Comparison of ENCODE assay signal across 9 cellular contexts in the genomic region with DNA sequence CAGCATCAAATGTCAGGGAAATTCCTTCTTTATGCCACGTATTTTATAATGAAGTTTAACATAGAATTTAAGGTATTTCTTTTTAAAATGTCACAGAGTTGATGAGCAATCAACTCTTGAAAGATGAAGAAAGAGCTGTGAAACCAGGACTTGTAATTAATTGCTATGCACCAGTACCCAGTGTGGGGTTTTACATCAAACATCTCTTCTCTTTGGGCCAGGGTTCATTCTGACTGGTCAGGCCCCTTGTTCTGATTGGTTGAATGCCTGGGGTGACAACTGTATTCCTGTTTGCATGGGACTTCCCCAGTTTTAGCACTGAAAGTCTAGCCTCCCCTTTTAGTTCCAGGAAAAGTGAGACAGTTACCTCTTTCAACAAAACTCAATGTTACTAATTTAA. TPM values are rescaled to one million over a fixed set of nuclear protein-coding genes. Genes with fewer than 3 reads are reported as not detected.
DNase-seq lines count a peak whose midpoint lies in the region; ATAC-seq and TF ChIP-seq lines count a peak whose summit lies in the region.
"Had no signal": no experiment of that assay in that cellular context is flagged by ENCODE, and none has a peak within 500 bp of the region (broad histone marks: within the 10 kb centered on the region; RNA-seq: fewer than 3 reads in every experiment).

No MANE protein-coding gene starts in this region.

- TF ChIP-seq POLR2A in GM18505 (IDR thresholded peaks at IDR 0.05; ENCODE audit: borderline replicate concordance, extremely low read depth, insufficient read depth, insufficient read length) = no peak

- ATAC-seq in GM18505 (IDR thresholded peaks at IDR 0.05; ENCODE audit: unreplicated experiment) = peak; percentile 96
- peak; percentile 90 for ATAC-seq in GM21381 (IDR thresholded peaks at IDR 0.05; ENCODE audit: unreplicated experiment)
- ATAC-seq in HG03159 (IDR thresholded peaks at IDR 0.05; ENCODE audit: unreplicated experiment) = peak; percentile 95

- DNase-seq in germinal center (ENCODE audit: low spot score) (peak; percentile 58), NCI-H748 treated with DMSO at 0.1 percent for 48 hours (lab: John Stamatoyannopoulos, UW) (no peak), SHP77 (lab: John Stamatoyannopoulos, UW) (no peak), mesenteric fat pad (ENCODE audit: low spot score) (no peak)
- DNase-seq in activated effector memory CD4-positive, alpha-beta T cell treated with anti-CD3 and anti-CD28 coated beads, Interleukin-2, amount 50 U/mL, for 16 hours = no peak
- DNase-seq: NCI-H2107 had no signal

RNA-seq across cellular contexts. Expression of a gene that starts 40.1 kb away (rescaled TPM):
- 124 TPM for total RNA-seq in mesenteric fat pad
